8 cellular contexts compared by ENCODE assay signal in genomic region chr3:172595648-172596393, GRCh38.
DNase-seq lines count a peak whose midpoint lies in the region; ATAC-seq and TF ChIP-seq lines count a peak whose summit lies in the region.

No MANE protein-coding gene starts in this region.

- H3K4me3 Mint-ChIP-seq in natural killer cell treated with Interleukin-12 subunit alpha and Interleukin-12 subunit beta and Interleukin-15 and Interleukin-18, amount 100 ng/mL, for 72 hours, result peak overlapping the region; percentile 78

- H3K9me3 Mint-ChIP-seq in natural killer cell treated with Interleukin-12 subunit alpha and Interleukin-12 subunit beta and Interleukin-15 and Interleukin-18, amount 100 ng/mL, for 72 hours, result peaks cover 1% of the 10 kb centered on the region

- peak; percentile 84 for TF ChIP-seq CTCF in 22Rv1 (IDR thresholded peaks at IDR 0.05)
- peak; percentile 80 for TF ChIP-seq CTCF in GM12864 (IDR thresholded peaks at IDR 0.05; ENCODE audit: low read depth, low read length, missing control alignments)

- H3K27ac Mint-ChIP-seq in natural killer cell treated with Interleukin-12 subunit alpha and Interleukin-12 subunit beta and Interleukin-15 and Interleukin-18, amount 100 ng/mL, for 72 hours, result peak overlapping the region; percentile 88 to 91

- peaks cover 54% of the 10 kb centered on the region in 2 donors for H3K4me1 Mint-ChIP-seq in natural killer cell treated with Interleukin-12 subunit alpha and Interleukin-12 subunit beta and Interleukin-15 and Interleukin-18, amount 100 ng/mL, for 72 hours (ENCODE audit: low read depth in 2 of 2)

- peaks cover 7% of the 10 kb centered on the region for H3K36me3 Mint-ChIP-seq in natural killer cell treated with Interleukin-12 subunit alpha and Interleukin-12 subunit beta and Interleukin-15 and Interleukin-18, amount 100 ng/mL, for 72 hours

- H3K4me3 ChIP-seq in GM12864 (ENCODE audit: low read depth, low read length), result peak overlapping the region; percentile 40

- DNase-seq in GM12864 (ENCODE audit: low read depth) (peak; percentile 49), NCI-H2029 treated with DMSO at 0.1 percent for 48 hours (lab: John Stamatoyannopoulos, UW) (peak; percentile 39), NCI-H524 (lab: John Stamatoyannopoulos, UW) (no peak)
- peak; percentile 40 for DNase-seq in activated CD4-positive, alpha-beta T cell treated with anti-CD3 and anti-CD28 coated beads for 48 hours
- peak; percentile 79 for DNase-seq in natural killer cell treated with Interleukin-12 subunit alpha and Interleukin-12 subunit beta and Interleukin-15 and Interleukin-18, amount 100 ng/mL, for 72 hours (ENCODE audit: low spot score)

- no peaks in the 10 kb centered on the region for H3K27me3 Mint-ChIP-seq in natural killer cell treated with Interleukin-12 subunit alpha and Interleukin-12 subunit beta and Interleukin-15 and Interleukin-18, amount 100 ng/mL, for 72 hours

- ATAC-seq in HG02610 (IDR thresholded peaks at IDR 0.05; ENCODE audit: unreplicated experiment) (peak; percentile 27), esophagus mucosa (peak; percentile 75)
- ATAC-seq in natural killer cell treated with Interleukin-12 subunit alpha and Interleukin-12 subunit beta and Interleukin-15 and Interleukin-18, amount 100 ng/mL, for 72 hours, result peak; percentile 32 to 41

- 0 out of 2 replicates have a peak overlapping the region, but pooled peaks have one; percentile 47 for H3K27ac ChIP-seq in 22Rv1

Comparison
In these comparisons a context has a peak if more than half of its experiments do, and no peak if none do; other contexts are left out.
1. DNase-seq: peak in GM12864 (single experiment), NCI-H2029 treated with DMSO at 0.1 percent for 48 hours (single experiment), activated CD4-positive, alpha-beta T cell treated with anti-CD3 and anti-CD28 coated beads for 48 hours (single experiment) and natural killer cell treated with Interleukin-12 subunit alpha and Interleukin-12 subunit beta and Interleukin-15 and Interleukin-18, amount 100 ng/mL, for 72 hours (single experiment); none in NCI-H524 (0 of 2).
2. Peak in every context shown above with its lines, with median percentiles within 50 percentile points of each other: ATAC-seq.